In the genomic region with DNA sequence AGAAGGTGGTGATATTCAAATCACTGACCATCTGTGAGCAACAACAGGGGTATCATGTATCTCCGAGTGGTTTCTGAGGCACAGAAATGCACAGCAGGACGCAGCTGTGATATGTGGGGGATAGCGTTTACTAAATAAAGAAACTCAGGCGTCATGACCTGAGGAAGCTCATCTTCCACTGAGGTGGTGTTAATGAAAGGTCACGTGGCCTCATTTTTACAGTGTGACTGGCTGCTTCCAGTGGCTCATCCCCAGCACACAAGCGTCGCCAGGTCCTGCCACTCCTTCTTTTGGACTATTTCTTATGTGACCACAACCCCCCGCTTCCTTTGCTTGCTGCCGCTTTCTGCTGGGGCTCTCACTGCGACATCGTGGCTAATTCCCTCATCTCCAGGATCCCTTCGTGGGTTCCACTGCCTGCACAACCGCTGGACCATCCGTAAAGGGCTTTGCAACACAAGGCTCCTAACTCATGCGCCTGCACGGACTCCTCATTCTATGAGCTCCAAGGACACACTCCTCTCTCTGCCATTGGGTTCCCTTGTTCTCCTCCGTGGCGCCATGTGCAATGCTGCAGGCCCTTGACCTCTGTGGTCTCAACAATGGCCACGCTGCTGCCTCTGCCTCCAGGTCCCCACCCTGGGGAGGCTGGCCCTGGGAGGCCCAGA, we compare ENCODE assay signal across 15 cellular contexts.
DNase-seq lines count a peak whose midpoint lies in the region; ATAC-seq, FAIRE-seq and TF ChIP-seq lines count a peak whose summit lies in the region.
"Had no signal": no experiment of that assay in that cellular context is flagged by ENCODE, and none has a peak within 500 bp of the region (broad histone marks: within the 10 kb centered on the region; RNA-seq: fewer than 3 reads in every experiment).

No MANE protein-coding gene starts in this region.

- H3K9me3 ChIP-seq in K562 (replicated peaks; ENCODE audit: control insufficient read depth, insufficient read depth, low read depth, low read length) (no peaks in the 10 kb centered on the region), MG63 (no peaks in the 10 kb centered on the region)
- H3K9me3 ChIP-seq: mucosa of descending colon had no signal

- no peak for TF ChIP-seq POLR2A in K562 (conservative IDR thresholded peaks at IDR 0.05)
- TF ChIP-seq POLR2A in erythroblast (IDR thresholded peaks at IDR 0.05; ENCODE audit: low read length): no peak

- BruUV-seq in K562 (replicated peaks; lab: Mats Ljungman, UMichigan) (no TSS peak), Calu3 (replicated peaks; lab: Mats Ljungman, UMichigan) (no TSS peak)

- H3K4me1 Mint-ChIP-seq in natural killer cell treated with Interleukin-12 subunit alpha and Interleukin-12 subunit beta and Interleukin-15 and Interleukin-18, amount 100 ng/mL, for 72 hours (ENCODE audit: low read depth in 2 of 2): peaks cover 54% of the 10 kb centered on the region in 2 donors
- H3K4me1 Mint-ChIP-seq in Calu3 (ENCODE audit: low read depth, unreplicated experiment): peaks cover 9% of the 10 kb centered on the region

- CTCF ChIA-PET in K562 (lab: Yijun Ruan, JAX; ENCODE audit: low intra/inter-chr PET ratio): no interaction called here
- CTCF ChIA-PET in Calu3 (lab: Charles Lee): interaction anchor here (1.1 kb wide), 1 partner anchor 187 kb away, joined by 3 read pairs; no protein-coding TSS in a partner anchor

- 0% methylated on average over 15 of the region's 19 CpGs for WGBS in K562 (ENCODE audit: insufficient coverage, low coverage, missing lambda C conversion rate)

- POLR2A ChIA-PET in K562 (lab: Yijun Ruan, JAX): no interaction called here

- no peak for TF ChIP-seq EP300 in K562 (IDR thresholded peaks at IDR 0.05; ENCODE audit: low read length)

- no peak overlapping the region for H3K4me3 ChIP-seq in K562
- H3K4me3 ChIP-seq in MG63: no peak overlapping the region
- H3K4me3 ChIP-seq: mucosa of descending colon had no signal

- ATAC-seq in K562 (no peak), HG03432 (IDR thresholded peaks at IDR 0.05; ENCODE audit: unreplicated experiment) (no peak)
- peak in 1 of 2 donors; percentile 49 for ATAC-seq in natural killer cell treated with Interleukin-12 subunit alpha and Interleukin-12 subunit beta and Interleukin-15 and Interleukin-18, amount 100 ng/mL, for 72 hours
- ATAC-seq: foreskin keratinocyte, mucosa of descending colon had no signal

- H3K4me2 ChIP-seq in K562 (ENCODE audit: insufficient read depth, low read length): no peak overlapping the region

- H3K27ac ChIP-seq in K562 (ENCODE audit: extremely low read depth, low read depth, low read length): no peak overlapping the region
- H3K27ac ChIP-seq: foreskin keratinocyte had no signal

- in situ Hi-C loops in K562 (cut with MboI): no loop called here

- no peaks in the 10 kb centered on the region for H3K36me3 ChIP-seq in K562 (ENCODE audit: control insufficient read depth, insufficient read depth, low read length)
- H3K36me3 ChIP-seq in MG63: no peaks in the 10 kb centered on the region

- H3K9me1 ChIP-seq in K562 (ENCODE audit: control insufficient read depth, insufficient read depth, low read length): no peaks in the 10 kb centered on the region

- H3K36me3 Mint-ChIP-seq in natural killer cell treated with Interleukin-12 subunit alpha and Interleukin-12 subunit beta and Interleukin-15 and Interleukin-18, amount 100 ng/mL, for 72 hours: peaks cover 5% of the 10 kb centered on the region
- H3K36me3 Mint-ChIP-seq in Calu3 (ENCODE audit: insufficient read depth, unreplicated experiment): peaks cover 53% of the 10 kb centered on the region

- DNase-seq in DMS 273 treated with DMSO at 0.1 percent for 48 hours (lab: John Stamatoyannopoulos, UW) (peak; percentile 13), MV-4-11 (lab: John Stamatoyannopoulos, UW) (peak; percentile 58), K562 (ENCODE audit: extremely low read depth in 1 of 4, low spot score in 3 of 4) (no peak), Calu3 (no peak), erythroblast (lab: John Stamatoyannopoulos, UW) (no peak), MG63 (no peak)
- DNase-seq in natural killer cell treated with Interleukin-12 subunit alpha and Interleukin-12 subunit beta and Interleukin-15 and Interleukin-18, amount 100 ng/mL, for 72 hours (ENCODE audit: low spot score): no peak
- DNase-seq: effector CD4-positive, alpha-beta T cell; foreskin keratinocyte; NCI-H2171 treated with DMSO at 0.1 percent for 48 hours; OCI-M1 had no signal

- peaks cover 6% of the 10 kb centered on the region for H3K9me3 Mint-ChIP-seq in natural killer cell treated with Interleukin-12 subunit alpha and Interleukin-12 subunit beta and Interleukin-15 and Interleukin-18, amount 100 ng/mL, for 72 hours
- H3K9me3 Mint-ChIP-seq in Calu3 (ENCODE audit: low read depth, unreplicated experiment): no peaks in the 10 kb centered on the region

- TF ChIP-seq CTCF in K562 (IDR thresholded peaks at IDR 0.05 in 2 of 3, conservative IDR thresholded peaks at IDR 0.05 in 1 of 3; ENCODE audit: insufficient read depth in 2 of 3, low read depth in 1 of 3, low read length in 3 of 3) (no peak), Calu3 (IDR thresholded peaks at IDR 0.05; ENCODE audit: unreplicated experiment) (no peak)

- no peaks in the 10 kb centered on the region; a peak in 1 of 5 replicates for H3K4me1 ChIP-seq in K562 (replicated peaks in 1 of 2; ENCODE audit: control insufficient read depth in 2 of 2, insufficient read depth in 2 of 2, low read length in 2 of 2)
- H3K4me1 ChIP-seq: foreskin keratinocyte had no signal

- H3K27ac Mint-ChIP-seq in natural killer cell treated with Interleukin-12 subunit alpha and Interleukin-12 subunit beta and Interleukin-15 and Interleukin-18, amount 100 ng/mL, for 72 hours: peak overlapping the region; percentile 19 to 79
- no peak overlapping the region for H3K27ac Mint-ChIP-seq in Calu3 (ENCODE audit: unreplicated experiment)
- H3K27ac Mint-ChIP-seq: B cell had no signal

- H3K27me3 ChIP-seq in K562 (ENCODE audit: control insufficient read depth in 2 of 2, insufficient read depth in 2 of 2, low read length in 2 of 2): peaks cover 2 to 30% of the 10 kb centered on the region in 2 experiments; a peak in 3 of 5 replicates
- H3K27me3 ChIP-seq in MG63: no peaks in the 10 kb centered on the region
- H3K27me3 ChIP-seq: foreskin keratinocyte had no signal

- H3K79me2 ChIP-seq in K562 (ENCODE audit: control insufficient read depth, insufficient read depth, low read length): no peaks in the 10 kb centered on the region

- no peak for TF ChIP-seq RAD21 in K562 (CRISPR knock-in tag; conservative IDR thresholded peaks at IDR 0.05 in 1 of 2, IDR thresholded peaks at IDR 0.05 in 1 of 2)

- no peak overlapping the region for H3K9ac ChIP-seq in K562 (ENCODE audit: insufficient read depth in 1 of 2, low read depth in 2 of 2, low read length in 2 of 2)

- H4K20me1 ChIP-seq in K562 (replicated peaks; ENCODE audit: control insufficient read depth, insufficient read depth, low read length): no peaks in the 10 kb centered on the region

- intact Hi-C loops in K562 (cut with micrococcal nuclease) (no loop called here), Calu3 (cut with micrococcal nuclease; ENCODE audit: unreplicated experiment) (no loop called here)

- no peak overlapping the region for H3K4me3 Mint-ChIP-seq in natural killer cell treated with Interleukin-12 subunit alpha and Interleukin-12 subunit beta and Interleukin-15 and Interleukin-18, amount 100 ng/mL, for 72 hours
- no peak overlapping the region for H3K4me3 Mint-ChIP-seq in Calu3 (ENCODE audit: low read depth, unreplicated experiment)
- H3K4me3 Mint-ChIP-seq: B cell had no signal

- no peaks in the 10 kb centered on the region for H3K27me3 Mint-ChIP-seq in natural killer cell treated with Interleukin-12 subunit alpha and Interleukin-12 subunit beta and Interleukin-15 and Interleukin-18, amount 100 ng/mL, for 72 hours
- H3K27me3 Mint-ChIP-seq in Calu3 (ENCODE audit: unreplicated experiment): no peaks in the 10 kb centered on the region
- H3K27me3 Mint-ChIP-seq: B cell had no signal

- FAIRE-seq in K562 (lab: Jason Lieb, UNC): no peak
- FAIRE-seq: islet of Langerhans had no signal

- H2AFZ ChIP-seq in K562 (ENCODE audit: low read depth, low read length): no peak overlapping the region

TF ChIP-seq in K562, 482 proteins besides CTCF, POLR2A, EP300 and RAD21 (continues in another document):
- TF ChIP-seq PATZ1 (CRISPR knock-in tag; IDR thresholded peaks at IDR 0.05; ENCODE audit: borderline replicate concordance): no peak
- TF ChIP-seq, protein P1, sequence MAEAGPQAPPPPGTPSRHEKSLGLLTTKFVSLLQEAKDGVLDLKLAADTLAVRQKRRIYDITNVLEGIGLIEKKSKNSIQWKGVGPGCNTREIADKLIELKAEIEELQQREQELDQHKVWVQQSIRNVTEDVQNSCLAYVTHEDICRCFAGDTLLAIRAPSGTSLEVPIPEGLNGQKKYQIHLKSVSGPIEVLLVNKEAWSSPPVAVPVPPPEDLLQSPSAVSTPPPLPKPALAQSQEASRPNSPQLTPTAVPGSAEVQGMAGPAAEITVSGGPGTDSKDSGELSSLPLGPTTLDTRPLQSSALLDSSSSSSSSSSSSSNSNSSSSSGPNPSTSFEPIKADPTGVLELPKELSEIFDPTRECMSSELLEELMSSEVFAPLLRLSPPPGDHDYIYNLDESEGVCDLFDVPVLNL (CRISPR knock-in tag; IDR thresholded peaks at IDR 0.05; ENCODE audit: low read depth): no peak
- TF ChIP-seq SRSF3 (IDR thresholded peaks at IDR 0.05; ENCODE audit: insufficient read depth, low read length): no peak
- TF ChIP-seq USF2 (CRISPR knock-in tag; IDR thresholded peaks at IDR 0.05): peak; percentile 21; the same call in 1 of the 2 replicates
- no peak for TF ChIP-seq ATF7 (IDR thresholded peaks at IDR 0.05)

Comparison
In these comparisons a context has a peak if more than half of its experiments do, and no peak if none do; other contexts are left out.
1. DNase-seq: peak in DMS 273 treated with DMSO at 0.1 percent for 48 hours (single experiment) and MV-4-11 (single experiment); none in K562 (0 of 4), natural killer cell treated with Interleukin-12 subunit alpha and Interleukin-12 subunit beta and Interleukin-15 and Interleukin-18, amount 100 ng/mL, for 72 hours (single experiment), Calu3 (single experiment), erythroblast (0 of 2) and MG63 (single experiment).